ENCODE assay signal across 8 cellular contexts in the genomic region with DNA sequence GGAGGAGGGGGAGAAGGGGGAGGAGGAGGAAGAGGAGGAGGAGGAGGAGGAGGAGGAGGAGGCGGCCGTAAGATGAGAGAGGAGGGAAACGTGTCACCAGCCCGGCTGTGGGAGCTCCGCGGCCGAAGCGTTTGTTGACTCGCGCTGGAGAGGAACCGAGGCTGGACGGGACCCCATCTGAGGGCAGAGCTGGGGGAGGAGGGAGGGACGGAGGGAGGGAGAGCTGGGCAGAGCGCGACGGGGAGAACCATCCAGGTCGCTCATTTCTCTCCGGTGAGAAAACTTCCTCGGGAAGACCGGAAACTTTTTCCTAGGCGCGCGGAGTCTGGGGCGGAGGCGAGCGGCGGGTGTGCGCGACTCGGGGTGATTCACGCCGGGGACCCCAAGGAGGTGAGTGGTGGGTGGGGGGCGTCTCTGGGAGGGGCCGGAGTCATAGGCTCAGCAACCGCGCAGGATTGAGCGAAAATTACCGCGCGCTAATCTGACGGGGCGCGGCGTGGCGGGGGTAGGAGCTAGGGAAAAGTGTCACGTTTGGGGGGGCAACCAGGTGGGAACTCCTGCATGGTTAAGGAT.
DNase-seq lines count a peak whose midpoint lies in the region; ATAC-seq and TF ChIP-seq lines count a peak whose summit lies in the region.

No MANE protein-coding gene starts in this region.

- no peak for ATAC-seq in activated CD8-positive, alpha-beta T cell treated with anti-CD3 and anti-CD28 coated beads for 36 hours
- ATAC-seq in GM19463 (IDR thresholded peaks at IDR 0.05; ENCODE audit: unreplicated experiment), result no peak

- H3K27ac Mint-ChIP-seq in activated CD8-positive, alpha-beta T cell treated with anti-CD3 and anti-CD28 coated beads for 36 hours, result peak overlapping the region; percentile 79

- peaks cover 59% of the 10 kb centered on the region for H3K27me3 Mint-ChIP-seq in activated CD8-positive, alpha-beta T cell treated with anti-CD3 and anti-CD28 coated beads for 36 hours

- no peaks in the 10 kb centered on the region for H3K36me3 ChIP-seq in parathyroid adenoma (ENCODE audit: control insufficient read depth, insufficient read depth, low read length)
- no peaks in the 10 kb centered on the region for H3K36me3 ChIP-seq in OCI-LY7 (ENCODE audit: insufficient read depth, low read length)

- H2AFZ ChIP-seq in parathyroid adenoma, result peak overlapping the region; percentile 17
- no peak overlapping the region for H2AFZ ChIP-seq in OCI-LY7 (ENCODE audit: low read length)

- H3K9me2 ChIP-seq in OCI-LY7 (ENCODE audit: insufficient read depth, low read length), result no peaks in the 10 kb centered on the region

- H3K79me2 ChIP-seq in parathyroid adenoma, result no peaks in the 10 kb centered on the region
- H3K79me2 ChIP-seq in OCI-LY7 (ENCODE audit: insufficient read depth, low read depth, low read length), result no peaks in the 10 kb centered on the region

- no peaks in the 10 kb centered on the region for H3K9me3 ChIP-seq in parathyroid adenoma (ENCODE audit: control insufficient read depth, low read length)
- H3K9me3 ChIP-seq in OCI-LY7 (ENCODE audit: low read length), result no peaks in the 10 kb centered on the region

- BruUV-seq in OCI-LY7 (replicated peaks; lab: Mats Ljungman, UMichigan), result no TSS peak

- H3K4me2 ChIP-seq in parathyroid adenoma (ENCODE audit: low read length), result peak overlapping the region; percentile 47
- no peak overlapping the region for H3K4me2 ChIP-seq in OCI-LY7 (ENCODE audit: low read length)

- H3K4me1 Mint-ChIP-seq in activated CD8-positive, alpha-beta T cell treated with anti-CD3 and anti-CD28 coated beads for 36 hours (ENCODE audit: low read depth), result peaks cover 24% of the 10 kb centered on the region

- intact Hi-C loops in activated CD8-positive, alpha-beta T cell treated with anti-CD3 and anti-CD28 coated beads for 36 hours (cut with micrococcal nuclease), result no loop called here
- intact Hi-C loops in cardiac septum (cut with DNase I) (loop anchor here (10.0 kb wide), 1 partner anchor 78 kb away; no protein-coding TSS in a partner anchor), OCI-LY7 (cut with micrococcal nuclease; ENCODE audit: unreplicated experiment) (no loop called here)

- H3K4me3 ChIP-seq in parathyroid adenoma (ENCODE audit: low read depth, low read length), result peak overlapping the region; percentile 53
- H3K4me3 ChIP-seq in OCI-LY7 (ENCODE audit: low read depth, low read length, poor library complexity, severe bottlenecking), result no peak overlapping the region

- POLR2A ChIA-PET in activated CD8-positive, alpha-beta T cell treated with anti-CD3 and anti-CD28 coated beads for 36 hours (lab: Charles Lee), result interaction anchor here (1.1 kb wide), 1 partner anchor 32 kb away, joined by 3 read pairs; no protein-coding TSS in a partner anchor
- POLR2A ChIA-PET in OCI-LY7 (lab: Charles Lee), result no interaction called here

- H3K27me3 ChIP-seq in parathyroid adenoma (ENCODE audit: control insufficient read depth, insufficient read depth, low read length), result no peaks in the 10 kb centered on the region

- H3K4me1 ChIP-seq in parathyroid adenoma (no peaks in the 10 kb centered on the region), OCI-LY7 (ENCODE audit: insufficient read depth, low read length, poor library complexity, severe bottlenecking) (no peaks in the 10 kb centered on the region)

- peak; percentile 13 for DNase-seq in stimulated activated CD4-positive, alpha-beta T cell treated with anti-CD3 and anti-CD28 coated beads, Interleukin-1b, Interleukin-23, amount 100 ng/mL, for 48 hours
- no peak for DNase-seq in stimulated activated CD4-positive, alpha-beta T cell treated with anti-CD3 and anti-CD28 coated beads, Interleukin-12 subunit alpha, Interleukin-12 subunit beta, amount 100 ng/mL, for 4 hours
- peak; percentile 37 for DNase-seq in activated CD8-positive, alpha-beta T cell treated with anti-CD3 and anti-CD28 coated beads for 36 hours
- DNase-seq in cardiac septum (ENCODE audit: low spot score) (peak; percentile 79), cortex of kidney (lab: John Stamatoyannopoulos, UW) (no peak), OCI-LY7 (ENCODE audit: low spot score) (no peak)

- TF ChIP-seq CTCF in activated CD8-positive, alpha-beta T cell treated with anti-CD3 and anti-CD28 coated beads for 36 hours (IDR thresholded peaks at IDR 0.05), result no peak
- TF ChIP-seq CTCF in parathyroid adenoma (IDR thresholded peaks at IDR 0.05) (no peak), OCI-LY7 (conservative IDR thresholded peaks at IDR 0.05; ENCODE audit: low read length) (no peak)

- CTCF ChIA-PET in activated CD8-positive, alpha-beta T cell treated with anti-CD3 and anti-CD28 coated beads for 36 hours (lab: Charles Lee), result interaction anchor here (0.7 to 7.3 kb wide), 14 partner anchors 8 to 126 kb away, joined by 3 to 46 read pairs (median 3); partner anchors contain the start of gene COMMD9
- CTCF ChIA-PET in OCI-LY7 (lab: Charles Lee; ENCODE audit: unreplicated experiment), result no interaction called here

- H4K20me1 ChIP-seq in OCI-LY7 (ENCODE audit: insufficient read depth, low read length), result no peaks in the 10 kb centered on the region

- no peak overlapping the region for H3K9ac ChIP-seq in parathyroid adenoma

- H3K4me3 Mint-ChIP-seq in activated CD8-positive, alpha-beta T cell treated with anti-CD3 and anti-CD28 coated beads for 36 hours, result peak overlapping the region; percentile 88

- H3K9me3 Mint-ChIP-seq in activated CD8-positive, alpha-beta T cell treated with anti-CD3 and anti-CD28 coated beads for 36 hours, result no peaks in the 10 kb centered on the region

- H3K27ac ChIP-seq in parathyroid adenoma, result no peak overlapping the region
- no peak overlapping the region for H3K27ac ChIP-seq in OCI-LY7 (ENCODE audit: low read depth, low read length, poor library complexity, severe bottlenecking)

- H3K36me3 Mint-ChIP-seq in activated CD8-positive, alpha-beta T cell treated with anti-CD3 and anti-CD28 coated beads for 36 hours (ENCODE audit: low read depth), result peaks cover 6% of the 10 kb centered on the region

Comparison
In these comparisons a context has a peak if more than half of its experiments do, and no peak if none do; other contexts are left out.
1. DNase-seq: peak in stimulated activated CD4-positive, alpha-beta T cell treated with anti-CD3 and anti-CD28 coated beads, Interleukin-1b, Interleukin-23, amount 100 ng/mL, for 48 hours (single experiment), activated CD8-positive, alpha-beta T cell treated with anti-CD3 and anti-CD28 coated beads for 36 hours (single experiment) and cardiac septum (single experiment); none in stimulated activated CD4-positive, alpha-beta T cell treated with anti-CD3 and anti-CD28 coated beads, Interleukin-12 subunit alpha, Interleukin-12 subunit beta, amount 100 ng/mL, for 4 hours (single experiment), cortex of kidney (single experiment) and OCI-LY7 (single experiment).